ENCODE assay signal across 1 cellular context in the genomic region with DNA sequence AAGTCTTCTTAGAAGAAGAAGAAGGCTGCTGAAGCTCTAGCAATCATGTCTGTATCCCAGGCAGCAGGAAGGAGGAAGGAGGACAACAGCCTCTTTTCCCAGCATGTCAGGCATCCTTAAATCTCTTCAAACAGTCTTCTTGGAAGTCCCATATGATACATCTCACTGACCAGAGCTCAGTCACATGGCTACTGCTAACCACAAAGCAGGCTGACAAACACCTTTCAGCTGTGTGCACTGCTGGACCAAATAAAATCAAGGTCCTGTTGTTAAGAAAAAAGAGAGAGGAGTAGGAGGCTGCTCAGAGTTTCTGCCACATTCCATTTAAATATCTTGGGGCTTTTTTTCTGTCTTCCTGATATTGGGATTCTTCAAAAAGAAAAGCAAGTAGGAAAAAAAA.
TF ChIP-seq lines count a peak whose summit lies in the region.

No MANE protein-coding gene starts in this region.

TF ChIP-seq in WTC11, 78 proteins besides CTCF, POLR2A, EP300 and RAD21 (continued from another document):
- TF ChIP-seq, protein P1, sequence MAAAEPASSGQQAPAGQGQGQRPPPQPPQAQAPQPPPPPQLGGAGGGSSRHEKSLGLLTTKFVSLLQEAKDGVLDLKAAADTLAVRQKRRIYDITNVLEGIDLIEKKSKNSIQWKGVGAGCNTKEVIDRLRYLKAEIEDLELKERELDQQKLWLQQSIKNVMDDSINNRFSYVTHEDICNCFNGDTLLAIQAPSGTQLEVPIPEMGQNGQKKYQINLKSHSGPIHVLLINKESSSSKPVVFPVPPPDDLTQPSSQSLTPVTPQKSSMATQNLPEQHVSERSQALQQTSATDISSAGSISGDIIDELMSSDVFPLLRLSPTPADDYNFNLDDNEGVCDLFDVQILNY (CRISPR knock-in tag; IDR thresholded peaks at IDR 0.05) = no peak
- TF ChIP-seq CREM (CRISPR knock-in tag; IDR thresholded peaks at IDR 0.05) = no peak
